Comparison of ENCODE assay signal across 21 cellular contexts in genomic region chr6:140850438-140850837, GRCh38.
DNase-seq lines count a peak whose midpoint lies in the region; ATAC-seq and TF ChIP-seq lines count a peak whose summit lies in the region.
"Had no signal": no experiment of that assay in that cellular context is flagged by ENCODE, and none has a peak within 500 bp of the region (broad histone marks: within the 10 kb centered on the region; RNA-seq: fewer than 3 reads in every experiment).

No MANE protein-coding gene starts in this region.

- peak overlapping the region; percentile 52; the same call in 1 of the 2 replicates for H3K23ac ChIP-seq in IMR-90 (ENCODE audit: low read depth, low read length)

- ATAC-seq in IMR-90 (ENCODE audit: low read depth) (peak; percentile 52), HG03442 (IDR thresholded peaks at IDR 0.05; ENCODE audit: unreplicated experiment) (no peak)
- ATAC-seq: activated CD4-positive, CD25-positive, alpha-beta regulatory T cell treated with anti-CD3 and anti-CD28 coated beads, Interleukin-2, amount 50 U/mL, for 24 hours; activated T-cell treated with anti-CD3 and anti-CD28 coated beads, Interleukin-2, amount 50 U/mL, for 4 hours had no signal

- peaks cover 6% of the 10 kb centered on the region for H3K4me1 ChIP-seq in IMR-90 (ENCODE audit: control insufficient read depth, insufficient read depth, low read length)
- no peaks in the 10 kb centered on the region for H3K4me1 ChIP-seq in mammary epithelial cell (ENCODE audit: insufficient read depth, low read length)
- H3K4me1 ChIP-seq: BLaER1, stomach had no signal

- H4K20me1 ChIP-seq in IMR-90 (ENCODE audit: insufficient read depth, low read length), result no peaks in the 10 kb centered on the region
- H4K20me1 ChIP-seq in mammary epithelial cell (ENCODE audit: insufficient read depth, low read length), result no peaks in the 10 kb centered on the region
- H4K20me1 ChIP-seq: BLaER1 had no signal

- no peaks in the 10 kb centered on the region for H3K9me3 ChIP-seq in IMR-90 (ENCODE audit: control insufficient read depth, insufficient read depth, low read length)
- no peaks in the 10 kb centered on the region for H3K9me3 ChIP-seq in mammary epithelial cell (replicated peaks; ENCODE audit: insufficient read depth, low read length)
- H3K9me3 ChIP-seq: ascending aorta, BLaER1, stomach had no signal

- no peak for TF ChIP-seq RAD21 in IMR-90 (IDR thresholded peaks at IDR 0.05; ENCODE audit: low read length)

- BruUV-seq in IMR-90 (replicated peaks; lab: Mats Ljungman, UMichigan), result no TSS peak
- BruUV-seq in mammary epithelial cell (replicated peaks; lab: Mats Ljungman, UMichigan), result no TSS peak

- intact Hi-C loops in IMR-90 (cut with micrococcal nuclease) (no loop called here), mammary epithelial cell (cut with micrococcal nuclease) (no loop called here)

- H3K36me3 ChIP-seq in IMR-90 (ENCODE audit: control insufficient read depth, insufficient read depth, low read length) (no peaks in the 10 kb centered on the region), mammary epithelial cell (ENCODE audit: insufficient read depth, low read length) (no peaks in the 10 kb centered on the region)
- H3K36me3 ChIP-seq: ascending aorta, BLaER1, stomach had no signal

- in situ Hi-C loops in IMR-90 (cut with MboI; ENCODE audit: low sequenced_read_pairs) (no loop called here), mammary epithelial cell (cut with MboI; ENCODE audit: low sequenced_read_pairs in 2 of 2) (no loop called here), G401 (cut with HindIII; ENCODE audit: low sequenced_read_pairs) (no loop called here)

- H4K5ac ChIP-seq in IMR-90 (ENCODE audit: low read depth, low read length), result peak overlapping the region; percentile 68; the same call in 1 of the 2 replicates

- H2BK120ac ChIP-seq in IMR-90 (ENCODE audit: low read depth, low read length), result peak overlapping the region; percentile 95

- no peaks in the 10 kb centered on the region for H3K79me1 ChIP-seq in IMR-90 (ENCODE audit: low read depth in 1 of 2, low read length in 2 of 2)

- H2BK20ac ChIP-seq in IMR-90 (ENCODE audit: low read depth, low read length), result peak overlapping the region; percentile 94

- H3K4ac ChIP-seq in IMR-90 (ENCODE audit: low read depth, low read length), result peak overlapping the region; percentile 59; the same call in 1 of the 2 replicates

- H3K79me2 ChIP-seq in mammary epithelial cell (ENCODE audit: insufficient read depth, low read length), result no peaks in the 10 kb centered on the region

- H2AK5ac ChIP-seq in IMR-90 (ENCODE audit: low read depth, low read length), result no peak overlapping the region

- POLR2A ChIA-PET in IMR-90 (lab: Charles Lee; ENCODE audit: unreplicated experiment), result no interaction called here

- no peak overlapping the region for H2AK9ac ChIP-seq in IMR-90 (replicated peaks; ENCODE audit: low read depth, low read length, poor library complexity)

- H3K9ac ChIP-seq in IMR-90 (ENCODE audit: low read depth, low read length) (0 out of 2 replicates have a peak overlapping the region, but pooled peaks have one; percentile 31), mammary epithelial cell (ENCODE audit: insufficient read depth, low read length) (no peak overlapping the region)
- H3K9ac ChIP-seq: BLaER1 had no signal

- H4K91ac ChIP-seq in IMR-90 (ENCODE audit: insufficient read depth, low read depth, low read length), result peak overlapping the region; percentile 14; the same call in 1 of the 2 replicates

- peak overlapping the region; percentile 62 for H2BK5ac ChIP-seq in IMR-90 (ENCODE audit: low read depth, low read length, poor library complexity, severe bottlenecking)

- TF ChIP-seq POLR2A in IMR-90 (IDR thresholded peaks at IDR 0.05; ENCODE audit: low read depth, low read length), result no peak

- H3K4me3 ChIP-seq in IMR-90 (ENCODE audit: insufficient read depth, low read depth, low read length) (no peak overlapping the region), mammary epithelial cell (replicated peaks in 1 of 3; ENCODE audit: insufficient read depth in 1 of 3, low read depth in 2 of 3, low read length in 3 of 3) (no peak overlapping the region), fibroblast of villous mesenchyme (ENCODE audit: low read depth, low read length) (no peak overlapping the region)
- H3K4me3 ChIP-seq: ascending aorta, BLaER1, stomach had no signal

- H3K4me2 ChIP-seq in IMR-90 (ENCODE audit: low read depth, low read length) (no peak overlapping the region; the same call in 1 of the 2 replicates), mammary epithelial cell (ENCODE audit: insufficient read depth, low read depth, low read length) (no peak overlapping the region)
- H3K4me2 ChIP-seq: BLaER1 had no signal

- DNase-seq in IMR-90, result peak; percentile 70
- DNase-seq in mammary epithelial cell, result peak; percentile 24
- peak; percentile 68 for DNase-seq in fibroblast of villous mesenchyme (ENCODE audit: low read depth)
- DNase-seq in stromal cell of bone marrow (ENCODE audit: low read depth), result peak; percentile 41
- DNase-seq in HuH-7.5 (ENCODE audit: low spot score), result no peak
- DNase-seq in G401 (ENCODE audit: low spot score), result no peak
- DNase-seq: activated naive CD4-positive, alpha-beta T cell treated with anti-CD3 and anti-CD28 coated beads for 36 hours; activated T-cell treated with anti-CD3 and anti-CD28 coated beads, Interleukin-2, amount 50 U/mL, for 4 hours; Calu3; GF-D8; midbrain; MM.1S; NCI-H146; nephron progenitor cell; stimulated activated CD4-positive, alpha-beta T cell treated with anti-CD3 and anti-CD28 coated beads, Interleukin-4, amount 100 ng/mL, for 24 hours; stomach had no signal

- dilution Hi-C loops in IMR-90 (cut with HindIII; ENCODE audit: low sequenced_read_pairs, unreplicated experiment), result no loop called here
- dilution Hi-C loops in mammary epithelial cell (cut with HindIII; ENCODE audit: low sequenced_read_pairs), result no loop called here

- H2AFZ ChIP-seq in IMR-90 (replicated peaks; ENCODE audit: low read length, poor library complexity) (no peak overlapping the region), mammary epithelial cell (ENCODE audit: low read depth, low read length) (no peak overlapping the region)

- TF ChIP-seq CTCF in IMR-90 (conservative IDR thresholded peaks at IDR 0.05; ENCODE audit: low read depth, low read length) (no peak), mammary epithelial cell (conservative IDR thresholded peaks at IDR 0.05 in 1 of 2, IDR thresholded peaks at IDR 0.05 in 1 of 2; ENCODE audit: extremely low read depth in 1 of 2, insufficient read depth in 1 of 2, low read depth in 1 of 2, low read length in 2 of 2) (no peak), fibroblast of villous mesenchyme (IDR thresholded peaks at IDR 0.05; ENCODE audit: insufficient read depth, low read depth, low read length) (no peak)

- H3K56ac ChIP-seq in IMR-90 (ENCODE audit: extremely low read depth, insufficient read depth, low read length), result peak overlapping the region; percentile 61; the same call in 1 of the 2 replicates

- no peaks in the 10 kb centered on the region for H3K27me3 ChIP-seq in IMR-90 (ENCODE audit: control insufficient read depth, insufficient read depth, low read length)
- no peaks in the 10 kb centered on the region for H3K27me3 ChIP-seq in mammary epithelial cell (ENCODE audit: insufficient read depth, low read length)
- H3K27me3 ChIP-seq: ascending aorta, BLaER1, stomach had no signal

- H3K18ac ChIP-seq in IMR-90 (ENCODE audit: low read depth, low read length), result peak overlapping the region; percentile 94; the same call in 1 of the 2 replicates

- WGBS in IMR-90 (ENCODE audit: extremely low coverage in 2 of 2, insufficient read length in 1 of 2), 2 experiments, result no CpG with 5 or more reads among the region's 1 CpG
- WGBS in mammary epithelial cell (ENCODE audit: low coverage, missing lambda C conversion rate), result 95% methylated on average over 1 of the region's 1 CpG

- peak overlapping the region; percentile 50; the same call in 1 of the 2 replicates for H3K14ac ChIP-seq in IMR-90 (replicated peaks; ENCODE audit: low read depth, low read length)

- no peak overlapping the region for H2BK15ac ChIP-seq in IMR-90 (ENCODE audit: low read depth, low read length)

- H3K27ac ChIP-seq in IMR-90 (ENCODE audit: insufficient read depth, low read length) (no peak overlapping the region), mammary epithelial cell (ENCODE audit: insufficient read depth, low read depth, low read length) (no peak overlapping the region)
- H3K27ac ChIP-seq: ascending aorta, BLaER1, HL-60, stomach had no signal

- CTCF ChIA-PET in IMR-90 (lab: Yijun Ruan, JAX) (no interaction called here), mammary epithelial cell (lab: Charles Lee; ENCODE audit: low non-redundant PET) (no interaction called here)

- no peaks in the 10 kb centered on the region for H3K9me1 ChIP-seq in IMR-90 (ENCODE audit: insufficient read depth, low read length)

- peak overlapping the region in 1 of 2 experiments; percentile 51; a peak in 2 of 4 replicates for H4K8ac ChIP-seq in IMR-90 (ENCODE audit: low read depth in 2 of 2, low read length in 2 of 2)

TF ChIP-seq in IMR-90, 13 proteins besides CTCF, POLR2A, EP300 and RAD21:
- TF ChIP-seq, protein P1, sequence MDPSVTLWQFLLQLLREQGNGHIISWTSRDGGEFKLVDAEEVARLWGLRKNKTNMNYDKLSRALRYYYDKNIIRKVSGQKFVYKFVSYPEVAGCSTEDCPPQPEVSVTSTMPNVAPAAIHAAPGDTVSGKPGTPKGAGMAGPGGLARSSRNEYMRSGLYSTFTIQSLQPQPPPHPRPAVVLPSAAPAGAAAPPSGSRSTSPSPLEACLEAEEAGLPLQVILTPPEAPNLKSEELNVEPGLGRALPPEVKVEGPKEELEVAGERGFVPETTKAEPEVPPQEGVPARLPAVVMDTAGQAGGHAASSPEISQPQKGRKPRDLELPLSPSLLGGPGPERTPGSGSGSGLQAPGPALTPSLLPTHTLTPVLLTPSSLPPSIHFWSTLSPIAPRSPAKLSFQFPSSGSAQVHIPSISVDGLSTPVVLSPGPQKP (IDR thresholded peaks at IDR 0.05; ENCODE audit: borderline replicate concordance, low read depth, low read length), result no peak
- TF ChIP-seq BHLHE40 (IDR thresholded peaks at IDR 0.05; ENCODE audit: low read depth, low read length) (0 out of 2 replicates have a peak, but pooled peaks have one; percentile 5), SMC3 (IDR thresholded peaks at IDR 0.05; ENCODE audit: low read depth, low read length) (no peak), RCOR1 (IDR thresholded peaks at IDR 0.05; ENCODE audit: insufficient replicate concordance, low read length) (no peak), NFE2L2 (IDR thresholded peaks at IDR 0.05; ENCODE audit: low read depth, low read length) (no peak)

Comparison
In these comparisons a context has a peak if more than half of its experiments do, and no peak if none do; other contexts are left out.
1. DNase-seq: peak in IMR-90 (single experiment), mammary epithelial cell (single experiment), fibroblast of villous mesenchyme (single experiment) and stromal cell of bone marrow (single experiment); none in HuH-7.5 (single experiment) and G401 (single experiment).